1 cellular context compared by ENCODE assay signal in genomic region chr20:44962483-44962882, GRCh38.
TF ChIP-seq lines count a peak whose summit lies in the region.

No MANE protein-coding gene starts in this region.

TF ChIP-seq in A549, 52 proteins besides CTCF, POLR2A, EP300 and RAD21 (continued from another document):
- TF ChIP-seq REST (IDR thresholded peaks at IDR 0.05) = no peak
